8 cellular contexts compared by ENCODE assay signal in genomic region chr18:48842259-48843061, GRCh38.
A peak's percentile ranks its signal among the peaks of the same experiment; 100 is the strongest.
DNase-seq lines count a peak whose midpoint lies in the region; ATAC-seq, FAIRE-seq and TF ChIP-seq lines count a peak whose summit lies in the region.

No MANE protein-coding gene starts in this region.

- no peak for ATAC-seq in HG02885 (IDR thresholded peaks at IDR 0.05; ENCODE audit: poor library complexity, unreplicated experiment)

- H3K4me3 ChIP-seq in fibroblast of pulmonary artery (replicated peaks; ENCODE audit: low read depth, low read length), result no peak overlapping the region

- no peak for DNase-seq in GM18507 (ENCODE audit: extremely low spot score, insufficient read length, low read depth)
- peak; percentile 29 for DNase-seq in activated CD4-positive, alpha-beta T cell treated with anti-CD3 and anti-CD28 coated beads for 48 hours
- DNase-seq in fibroblast of pulmonary artery (ENCODE audit: low read depth), result peak; percentile 73
- DNase-seq in pulmonary artery endothelial cell (ENCODE audit: low read depth, low spot score), result peak; percentile 88
- no peak for DNase-seq in NCI-H146 treated with DMSO at 0.1 percent for 48 hours (lab: John Stamatoyannopoulos, UW; ENCODE audit: unreplicated experiment)
- DNase-seq in EL, result no peak
- no peak for DNase-seq in SIG-M5 (lab: John Stamatoyannopoulos, UW)

- peak; percentile 75 for FAIRE-seq in GM18507 (lab: Jason Lieb, UNC)

- TF ChIP-seq CTCF in fibroblast of pulmonary artery (IDR thresholded peaks at IDR 0.05; ENCODE audit: low read length, missing control alignments), result no peak

Comparison
In these comparisons a context has a peak if more than half of its experiments do, and no peak if none do; other contexts are left out.
1. DNase-seq: peak in activated CD4-positive, alpha-beta T cell treated with anti-CD3 and anti-CD28 coated beads for 48 hours (single experiment), fibroblast of pulmonary artery (single experiment) and pulmonary artery endothelial cell (single experiment); none in GM18507 (single experiment), NCI-H146 treated with DMSO at 0.1 percent for 48 hours (single experiment), EL (single experiment) and SIG-M5 (single experiment).